ENCODE assay signal across 1 cellular context in genomic region chr19:5805465-5806132, GRCh38.
TF ChIP-seq lines count a peak whose summit lies in the region.

No MANE protein-coding gene starts in this region.

TF ChIP-seq in K562, 482 proteins besides CTCF, POLR2A, EP300 and RAD21 (continued from another document and continues in another):
- TF ChIP-seq, protein P1, sequence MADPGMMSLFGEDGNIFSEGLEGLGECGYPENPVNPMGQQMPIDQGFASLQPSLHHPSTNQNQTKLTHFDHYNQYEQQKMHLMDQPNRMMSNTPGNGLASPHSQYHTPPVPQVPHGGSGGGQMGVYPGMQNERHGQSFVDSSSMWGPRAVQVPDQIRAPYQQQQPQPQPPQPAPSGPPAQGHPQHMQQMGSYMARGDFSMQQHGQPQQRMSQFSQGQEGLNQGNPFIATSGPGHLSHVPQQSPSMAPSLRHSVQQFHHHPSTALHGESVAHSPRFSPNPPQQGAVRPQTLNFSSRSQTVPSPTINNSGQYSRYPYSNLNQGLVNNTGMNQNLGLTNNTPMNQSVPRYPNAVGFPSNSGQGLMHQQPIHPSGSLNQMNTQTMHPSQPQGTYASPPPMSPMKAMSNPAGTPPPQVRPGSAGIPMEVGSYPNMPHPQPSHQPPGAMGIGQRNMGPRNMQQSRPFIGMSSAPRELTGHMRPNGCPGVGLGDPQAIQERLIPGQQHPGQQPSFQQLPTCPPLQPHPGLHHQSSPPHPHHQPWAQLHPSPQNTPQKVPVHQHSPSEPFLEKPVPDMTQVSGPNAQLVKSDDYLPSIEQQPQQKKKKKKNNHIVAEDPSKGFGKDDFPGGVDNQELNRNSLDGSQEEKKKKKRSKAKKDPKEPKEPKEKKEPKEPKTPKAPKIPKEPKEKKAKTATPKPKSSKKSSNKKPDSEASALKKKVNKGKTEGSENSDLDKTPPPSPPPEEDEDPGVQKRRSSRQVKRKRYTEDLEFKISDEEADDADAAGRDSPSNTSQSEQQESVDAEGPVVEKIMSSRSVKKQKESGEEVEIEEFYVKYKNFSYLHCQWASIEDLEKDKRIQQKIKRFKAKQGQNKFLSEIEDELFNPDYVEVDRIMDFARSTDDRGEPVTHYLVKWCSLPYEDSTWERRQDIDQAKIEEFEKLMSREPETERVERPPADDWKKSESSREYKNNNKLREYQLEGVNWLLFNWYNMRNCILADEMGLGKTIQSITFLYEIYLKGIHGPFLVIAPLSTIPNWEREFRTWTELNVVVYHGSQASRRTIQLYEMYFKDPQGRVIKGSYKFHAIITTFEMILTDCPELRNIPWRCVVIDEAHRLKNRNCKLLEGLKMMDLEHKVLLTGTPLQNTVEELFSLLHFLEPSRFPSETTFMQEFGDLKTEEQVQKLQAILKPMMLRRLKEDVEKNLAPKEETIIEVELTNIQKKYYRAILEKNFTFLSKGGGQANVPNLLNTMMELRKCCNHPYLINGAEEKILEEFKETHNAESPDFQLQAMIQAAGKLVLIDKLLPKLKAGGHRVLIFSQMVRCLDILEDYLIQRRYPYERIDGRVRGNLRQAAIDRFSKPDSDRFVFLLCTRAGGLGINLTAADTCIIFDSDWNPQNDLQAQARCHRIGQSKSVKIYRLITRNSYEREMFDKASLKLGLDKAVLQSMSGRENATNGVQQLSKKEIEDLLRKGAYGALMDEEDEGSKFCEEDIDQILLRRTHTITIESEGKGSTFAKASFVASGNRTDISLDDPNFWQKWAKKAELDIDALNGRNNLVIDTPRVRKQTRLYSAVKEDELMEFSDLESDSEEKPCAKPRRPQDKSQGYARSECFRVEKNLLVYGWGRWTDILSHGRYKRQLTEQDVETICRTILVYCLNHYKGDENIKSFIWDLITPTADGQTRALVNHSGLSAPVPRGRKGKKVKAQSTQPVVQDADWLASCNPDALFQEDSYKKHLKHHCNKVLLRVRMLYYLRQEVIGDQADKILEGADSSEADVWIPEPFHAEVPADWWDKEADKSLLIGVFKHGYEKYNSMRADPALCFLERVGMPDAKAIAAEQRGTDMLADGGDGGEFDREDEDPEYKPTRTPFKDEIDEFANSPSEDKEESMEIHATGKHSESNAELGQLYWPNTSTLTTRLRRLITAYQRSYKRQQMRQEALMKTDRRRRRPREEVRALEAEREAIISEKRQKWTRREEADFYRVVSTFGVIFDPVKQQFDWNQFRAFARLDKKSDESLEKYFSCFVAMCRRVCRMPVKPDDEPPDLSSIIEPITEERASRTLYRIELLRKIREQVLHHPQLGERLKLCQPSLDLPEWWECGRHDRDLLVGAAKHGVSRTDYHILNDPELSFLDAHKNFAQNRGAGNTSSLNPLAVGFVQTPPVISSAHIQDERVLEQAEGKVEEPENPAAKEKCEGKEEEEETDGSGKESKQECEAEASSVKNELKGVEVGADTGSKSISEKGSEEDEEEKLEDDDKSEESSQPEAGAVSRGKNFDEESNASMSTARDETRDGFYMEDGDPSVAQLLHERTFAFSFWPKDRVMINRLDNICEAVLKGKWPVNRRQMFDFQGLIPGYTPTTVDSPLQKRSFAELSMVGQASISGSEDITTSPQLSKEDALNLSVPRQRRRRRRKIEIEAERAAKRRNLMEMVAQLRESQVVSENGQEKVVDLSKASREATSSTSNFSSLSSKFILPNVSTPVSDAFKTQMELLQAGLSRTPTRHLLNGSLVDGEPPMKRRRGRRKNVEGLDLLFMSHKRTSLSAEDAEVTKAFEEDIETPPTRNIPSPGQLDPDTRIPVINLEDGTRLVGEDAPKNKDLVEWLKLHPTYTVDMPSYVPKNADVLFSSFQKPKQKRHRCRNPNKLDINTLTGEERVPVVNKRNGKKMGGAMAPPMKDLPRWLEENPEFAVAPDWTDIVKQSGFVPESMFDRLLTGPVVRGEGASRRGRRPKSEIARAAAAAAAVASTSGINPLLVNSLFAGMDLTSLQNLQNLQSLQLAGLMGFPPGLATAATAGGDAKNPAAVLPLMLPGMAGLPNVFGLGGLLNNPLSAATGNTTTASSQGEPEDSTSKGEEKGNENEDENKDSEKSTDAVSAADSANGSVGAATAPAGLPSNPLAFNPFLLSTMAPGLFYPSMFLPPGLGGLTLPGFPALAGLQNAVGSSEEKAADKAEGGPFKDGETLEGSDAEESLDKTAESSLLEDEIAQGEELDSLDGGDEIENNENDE (IDR thresholded peaks at IDR 0.05; ENCODE audit: low read depth, low read length), result no peak
- TF ChIP-seq JUND (IDR thresholded peaks at IDR 0.05; ENCODE audit: borderline replicate concordance, low read depth, low read length), result 0 out of 2 replicates have a peak, but pooled peaks have one; percentile 20
- TF ChIP-seq JUND (tag; IDR thresholded peaks at IDR 0.05; ENCODE audit: borderline replicate concordance, low read depth, low read length), result no peak
- no peak for TF ChIP-seq ZNF232 (CRISPR knock-in tag; IDR thresholded peaks at IDR 0.05)
- peak; percentile 59 for TF ChIP-seq ZFX (CRISPR knock-in tag; IDR thresholded peaks at IDR 0.05)
- TF ChIP-seq, protein P2, sequence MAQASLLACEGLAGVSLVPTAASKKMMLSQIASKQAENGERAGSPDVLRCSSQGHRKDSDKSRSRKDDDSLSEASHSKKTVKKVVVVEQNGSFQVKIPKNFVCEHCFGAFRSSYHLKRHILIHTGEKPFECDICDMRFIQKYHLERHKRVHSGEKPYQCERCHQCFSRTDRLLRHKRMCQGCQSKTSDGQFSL (CRISPR knock-in tag; IDR thresholded peaks at IDR 0.05), result peak; percentile 71
- TF ChIP-seq, protein P2 (tag; IDR thresholded peaks at IDR 0.05), result peak in 1 of 2 experiments; percentile 67; a peak in 2 of 4 replicates
- no peak for TF ChIP-seq POLR2H (tag; IDR thresholded peaks at IDR 0.05; ENCODE audit: low read depth)
- TF ChIP-seq DEAF1 (CRISPR knock-in tag; IDR thresholded peaks at IDR 0.05), result peak; percentile 28; the same call in 1 of the 2 replicates
- no peak for TF ChIP-seq ZBTB8A (IDR thresholded peaks at IDR 0.05; ENCODE audit: partially characterized antibody)
- TF ChIP-seq SAFB2 (IDR thresholded peaks at IDR 0.05; ENCODE audit: borderline replicate concordance, low read depth, low read length, severe bottlenecking), result no peak
- TF ChIP-seq E4F1 (CRISPR knock-in tag; IDR thresholded peaks at IDR 0.05; ENCODE audit: borderline replicate concordance), result no peak
- 0 out of 2 replicates have a peak, but pooled peaks have one; percentile 12 for TF ChIP-seq ARID1B (IDR thresholded peaks at IDR 0.05)
- no peak for TF ChIP-seq HDGF (IDR thresholded peaks at IDR 0.05)
- TF ChIP-seq ZBTB12 (CRISPR knock-in tag; IDR thresholded peaks at IDR 0.05), result no peak
- no peak for TF ChIP-seq STAT5B (CRISPR knock-in tag; IDR thresholded peaks at IDR 0.05)
- TF ChIP-seq SFPQ (IDR thresholded peaks at IDR 0.05; ENCODE audit: low read depth, low read length), result no peak
- no peak for TF ChIP-seq NFE2L1 (tag; IDR thresholded peaks at IDR 0.05; ENCODE audit: borderline replicate concordance, low read depth)
- TF ChIP-seq CREB5 (CRISPR knock-in tag; IDR thresholded peaks at IDR 0.05), result no peak
- TF ChIP-seq JUN (IDR thresholded peaks at IDR 0.05; ENCODE audit: borderline replicate concordance, low read depth, low read length), result no peak
- TF ChIP-seq JUN (CRISPR knock-in tag; IDR thresholded peaks at IDR 0.05; ENCODE audit: borderline replicate concordance), result no peak
- TF ChIP-seq RUNX1 (IDR thresholded peaks at IDR 0.05; ENCODE audit: low read depth), result no peak
- TF ChIP-seq SOX6 (IDR thresholded peaks at IDR 0.05), result no peak
- TF ChIP-seq, protein P3, sequence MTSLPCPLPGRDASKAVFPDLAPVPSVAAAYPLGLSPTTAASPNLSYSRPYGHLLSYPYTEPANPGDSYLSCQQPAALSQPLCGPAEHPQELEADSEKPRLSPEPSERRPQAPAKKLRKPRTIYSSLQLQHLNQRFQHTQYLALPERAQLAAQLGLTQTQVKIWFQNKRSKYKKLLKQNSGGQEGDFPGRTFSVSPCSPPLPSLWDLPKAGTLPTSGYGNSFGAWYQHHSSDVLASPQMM (CRISPR knock-in tag; IDR thresholded peaks at IDR 0.05), result no peak
- TF ChIP-seq ZSCAN29 (IDR thresholded peaks at IDR 0.05), result no peak
